Comparison of ENCODE assay signal across 18 cellular contexts in the genomic region with DNA sequence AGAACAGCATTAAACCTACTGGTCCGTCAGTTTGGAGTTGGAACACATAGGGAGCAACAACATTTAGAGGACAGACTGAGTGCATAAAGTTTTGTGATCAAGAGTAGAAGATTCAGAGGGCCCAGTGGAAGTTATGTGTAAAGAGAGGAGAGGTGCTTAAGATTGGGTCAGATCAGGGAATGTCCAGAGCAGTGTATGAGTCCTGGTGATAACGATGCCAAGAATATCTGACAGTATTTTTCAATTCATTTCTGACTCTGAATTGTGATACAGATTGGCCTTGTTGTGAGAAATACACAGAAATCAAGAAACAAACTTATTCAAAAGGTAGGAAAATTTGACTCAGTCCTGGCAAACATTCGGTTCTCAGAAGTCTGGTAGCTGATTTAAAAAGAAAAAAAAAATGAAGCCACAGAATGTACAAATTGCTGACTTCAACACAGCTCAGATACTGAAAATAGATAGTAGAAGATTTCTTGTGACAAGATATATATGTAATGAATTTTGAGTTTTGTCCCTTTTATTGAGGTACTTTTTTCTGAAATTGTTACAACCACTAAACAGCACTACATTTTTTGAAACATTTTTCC.
A peak's percentile ranks its signal among the peaks of the same experiment; 100 is the strongest.
DNase-seq lines count a peak whose midpoint lies in the region; ATAC-seq and TF ChIP-seq lines count a peak whose summit lies in the region.
"Had no signal": no experiment of that assay in that cellular context is flagged by ENCODE, and none has a peak within 500 bp of the region (broad histone marks: within the 10 kb centered on the region; RNA-seq: fewer than 3 reads in every experiment).

No MANE protein-coding gene starts in this region.

- TF ChIP-seq CTCF in IMR-90 (conservative IDR thresholded peaks at IDR 0.05; ENCODE audit: low read depth, low read length) = no peak

- ATAC-seq in IMR-90 (ENCODE audit: low read depth) (no peak), GM18861 (IDR thresholded peaks at IDR 0.05; ENCODE audit: unreplicated experiment) (no peak), HG03460 (IDR thresholded peaks at IDR 0.05; ENCODE audit: unreplicated experiment) (no peak)
- ATAC-seq in stimulated activated naive CD8-positive, alpha-beta T cell treated with anti-CD3 and anti-CD28 coated beads, Interleukin-15, Interleukin-2, amounts not matched to agents 100 U/mL and 50 U/mL, for 24 hours = peak; percentile 61

- H3K23ac ChIP-seq in IMR-90 (ENCODE audit: low read depth, low read length) = 0 out of 2 replicates have a peak overlapping the region, but pooled peaks have one; percentile 7

- no TSS peak for BruUV-seq in IMR-90 (replicated peaks; lab: Mats Ljungman, UMichigan)

- H2BK15ac ChIP-seq in IMR-90 (ENCODE audit: low read depth, low read length) = no peak overlapping the region; the same call in 2 of the 3 replicates

- H3K9ac ChIP-seq in IMR-90 (ENCODE audit: low read depth, low read length) = no peak overlapping the region

- H2BK20ac ChIP-seq in IMR-90 (ENCODE audit: low read depth, low read length) = no peak overlapping the region

- no peak for DNase-seq in activated T-cell treated with anti-CD3 and anti-CD28 coated beads, Interleukin-2, amount 50 U/mL, for 24 hours
- DNase-seq in activated T-cell treated with anti-CD3 and anti-CD28 coated beads for 4 hours (no peak), IMR-90 (no peak), posterior vena cava (ENCODE audit: low spot score) (no peak)
- DNase-seq in activated naive CD8-positive, alpha-beta T cell treated with anti-CD3 and anti-CD28 coated beads for 36 hours = no peak
- no peak for DNase-seq in stimulated activated naive CD8-positive, alpha-beta T cell treated with anti-CD3 and anti-CD28 coated beads, Interleukin-15, Interleukin-2, amounts not matched to agents 100 U/mL and 50 U/mL, for 24 hours
- DNase-seq: ACHN, Calu3, KBM-7, NCI-H1048, NCI-H146, NCI-H2107, NCI-H226, NCI-H526, RPMI8226 had no signal

- H3K9me1 ChIP-seq in IMR-90 (ENCODE audit: insufficient read depth, low read length) = 0 out of 2 replicates have a peak, but pooled peaks cover 2% of the 10 kb centered on the region

- H3K36me3 ChIP-seq in IMR-90 (ENCODE audit: control insufficient read depth, insufficient read depth, low read length) = no peaks in the 10 kb centered on the region

- no peak overlapping the region for H2BK5ac ChIP-seq in IMR-90 (ENCODE audit: low read depth, low read length, poor library complexity, severe bottlenecking)

- H3K18ac ChIP-seq in IMR-90 (ENCODE audit: low read depth, low read length) = no peak overlapping the region

- no peak overlapping the region for H2AK9ac ChIP-seq in IMR-90 (replicated peaks; ENCODE audit: low read depth, low read length, poor library complexity)

- peak overlapping the region; percentile 55 for H3K27ac Mint-ChIP-seq in activated T-cell treated with anti-CD3 and anti-CD28 coated beads, Interleukin-2, amount 50 U/mL, for 24 hours
- peak overlapping the region; percentile 6 for H3K27ac Mint-ChIP-seq in activated naive CD8-positive, alpha-beta T cell treated with anti-CD3 and anti-CD28 coated beads for 36 hours
- H3K27ac Mint-ChIP-seq: CD4-positive, CD25-positive, alpha-beta regulatory T cell had no signal

- in situ Hi-C loops in IMR-90 (cut with MboI; ENCODE audit: low sequenced_read_pairs) = no loop called here

- H3K9me3 ChIP-seq in IMR-90 (ENCODE audit: control insufficient read depth, insufficient read depth, low read length) = no peaks in the 10 kb centered on the region

- H3K14ac ChIP-seq in IMR-90 (replicated peaks; ENCODE audit: low read depth, low read length) = no peak overlapping the region

- POLR2A ChIA-PET in IMR-90 (lab: Charles Lee; ENCODE audit: unreplicated experiment) = interaction anchor here (0.5 to 0.6 kb wide), 2 partner anchors 150 to 219 kb away, joined by 5 to 10 read pairs; no protein-coding TSS in a partner anchor

- no peaks in the 10 kb centered on the region for H3K4me1 ChIP-seq in IMR-90 (ENCODE audit: control insufficient read depth, insufficient read depth, low read length)

- no peaks in the 10 kb centered on the region for H3K27me3 ChIP-seq in IMR-90 (ENCODE audit: control insufficient read depth, insufficient read depth, low read length)

- no peak overlapping the region for H3K56ac ChIP-seq in IMR-90 (ENCODE audit: extremely low read depth, insufficient read depth, low read length)

- CTCF ChIA-PET in IMR-90 (lab: Yijun Ruan, JAX) = no interaction called here

- dilution Hi-C loops in IMR-90 (cut with HindIII; ENCODE audit: low sequenced_read_pairs, unreplicated experiment) = no loop called here

- no peak overlapping the region for H3K4me2 ChIP-seq in IMR-90 (ENCODE audit: low read depth, low read length)

- TF ChIP-seq RAD21 in IMR-90 (IDR thresholded peaks at IDR 0.05; ENCODE audit: low read length) = no peak

- no peaks in the 10 kb centered on the region for H3K27me3 Mint-ChIP-seq in activated T-cell treated with anti-CD3 and anti-CD28 coated beads, Interleukin-2, amount 50 U/mL, for 24 hours
- no peaks in the 10 kb centered on the region for H3K27me3 Mint-ChIP-seq in activated naive CD8-positive, alpha-beta T cell treated with anti-CD3 and anti-CD28 coated beads for 36 hours
- H3K27me3 Mint-ChIP-seq: CD4-positive, CD25-positive, alpha-beta regulatory T cell had no signal

- peak overlapping the region; percentile 53; the same call in 1 of the 2 replicates for H2BK120ac ChIP-seq in IMR-90 (ENCODE audit: low read depth, low read length)

- H3K4me3 Mint-ChIP-seq in activated T-cell treated with anti-CD3 and anti-CD28 coated beads, Interleukin-2, amount 50 U/mL, for 24 hours = no peak overlapping the region
- H3K4me3 Mint-ChIP-seq in activated naive CD8-positive, alpha-beta T cell treated with anti-CD3 and anti-CD28 coated beads for 36 hours = no peak overlapping the region
- H3K4me3 Mint-ChIP-seq: CD4-positive, CD25-positive, alpha-beta regulatory T cell had no signal

- no peak overlapping the region for H2AK5ac ChIP-seq in IMR-90 (ENCODE audit: low read depth, low read length)

- no peak for TF ChIP-seq POLR2A in IMR-90 (IDR thresholded peaks at IDR 0.05; ENCODE audit: low read depth, low read length)

- no peak overlapping the region for H3K27ac ChIP-seq in IMR-90 (ENCODE audit: insufficient read depth, low read length)

- H3K4me1 Mint-ChIP-seq in activated T-cell treated with anti-CD3 and anti-CD28 coated beads, Interleukin-2, amount 50 U/mL, for 24 hours (ENCODE audit: low read depth) = peaks cover 17% of the 10 kb centered on the region
- peaks cover 10% of the 10 kb centered on the region for H3K4me1 Mint-ChIP-seq in activated naive CD8-positive, alpha-beta T cell treated with anti-CD3 and anti-CD28 coated beads for 36 hours

- H3K79me1 ChIP-seq in IMR-90 (ENCODE audit: low read depth in 1 of 2, low read length in 2 of 2) = no peaks in the 10 kb centered on the region

- no peak overlapping the region for H4K91ac ChIP-seq in IMR-90 (ENCODE audit: insufficient read depth, low read depth, low read length)

- no peak overlapping the region; the same call in 1 of the 2 replicates for H4K5ac ChIP-seq in IMR-90 (ENCODE audit: low read depth, low read length)

- H4K20me1 ChIP-seq in IMR-90 (ENCODE audit: insufficient read depth, low read length) = no peaks in the 10 kb centered on the region

- H3K4me3 ChIP-seq in IMR-90 (ENCODE audit: insufficient read depth, low read depth, low read length) = no peak overlapping the region

- intact Hi-C loops in IMR-90 (cut with micrococcal nuclease) = no loop called here
- intact Hi-C loops in posterior vena cava (cut with DNase I) = no loop called here

- no peaks in the 10 kb centered on the region for H3K9me3 Mint-ChIP-seq in activated T-cell treated with anti-CD3 and anti-CD28 coated beads, Interleukin-2, amount 50 U/mL, for 24 hours
- no peaks in the 10 kb centered on the region for H3K9me3 Mint-ChIP-seq in activated naive CD8-positive, alpha-beta T cell treated with anti-CD3 and anti-CD28 coated beads for 36 hours
- H3K9me3 Mint-ChIP-seq: CD4-positive, CD25-positive, alpha-beta regulatory T cell had no signal

- H3K4ac ChIP-seq in IMR-90 (ENCODE audit: low read depth, low read length) = peak overlapping the region; percentile 11; the same call in 1 of the 2 replicates

- H4K8ac ChIP-seq in IMR-90 (ENCODE audit: low read depth in 2 of 2, low read length in 2 of 2) = no peak overlapping the region; a peak in 1 of 4 replicates

- H3K36me3 Mint-ChIP-seq in activated T-cell treated with anti-CD3 and anti-CD28 coated beads, Interleukin-2, amount 50 U/mL, for 24 hours (ENCODE audit: low read depth) = peaks cover 24% of the 10 kb centered on the region
- peaks cover 8% of the 10 kb centered on the region for H3K36me3 Mint-ChIP-seq in activated naive CD8-positive, alpha-beta T cell treated with anti-CD3 and anti-CD28 coated beads for 36 hours

- no peak overlapping the region for H2AFZ ChIP-seq in IMR-90 (replicated peaks; ENCODE audit: low read length, poor library complexity)

- WGBS in IMR-90 (ENCODE audit: extremely low coverage in 2 of 2, insufficient read length in 1 of 2), 2 experiments = 100% methylated on average over 1 of the region's 3 CpGs; no CpG with 5 or more reads in 1 of the 2 experiments

TF ChIP-seq in IMR-90, 13 proteins besides CTCF, POLR2A, EP300 and RAD21 (continues in another document):
- TF ChIP-seq, protein P1, sequence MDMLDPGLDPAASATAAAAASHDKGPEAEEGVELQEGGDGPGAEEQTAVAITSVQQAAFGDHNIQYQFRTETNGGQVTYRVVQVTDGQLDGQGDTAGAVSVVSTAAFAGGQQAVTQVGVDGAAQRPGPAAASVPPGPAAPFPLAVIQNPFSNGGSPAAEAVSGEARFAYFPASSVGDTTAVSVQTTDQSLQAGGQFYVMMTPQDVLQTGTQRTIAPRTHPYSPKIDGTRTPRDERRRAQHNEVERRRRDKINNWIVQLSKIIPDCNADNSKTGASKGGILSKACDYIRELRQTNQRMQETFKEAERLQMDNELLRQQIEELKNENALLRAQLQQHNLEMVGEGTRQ (IDR thresholded peaks at IDR 0.05; ENCODE audit: low read depth, low read length) = no peak
- TF ChIP-seq, protein P2, sequence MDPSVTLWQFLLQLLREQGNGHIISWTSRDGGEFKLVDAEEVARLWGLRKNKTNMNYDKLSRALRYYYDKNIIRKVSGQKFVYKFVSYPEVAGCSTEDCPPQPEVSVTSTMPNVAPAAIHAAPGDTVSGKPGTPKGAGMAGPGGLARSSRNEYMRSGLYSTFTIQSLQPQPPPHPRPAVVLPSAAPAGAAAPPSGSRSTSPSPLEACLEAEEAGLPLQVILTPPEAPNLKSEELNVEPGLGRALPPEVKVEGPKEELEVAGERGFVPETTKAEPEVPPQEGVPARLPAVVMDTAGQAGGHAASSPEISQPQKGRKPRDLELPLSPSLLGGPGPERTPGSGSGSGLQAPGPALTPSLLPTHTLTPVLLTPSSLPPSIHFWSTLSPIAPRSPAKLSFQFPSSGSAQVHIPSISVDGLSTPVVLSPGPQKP (IDR thresholded peaks at IDR 0.05; ENCODE audit: borderline replicate concordance, low read depth, low read length) = no peak
- TF ChIP-seq NFE2L2 (IDR thresholded peaks at IDR 0.05; ENCODE audit: low read depth, low read length) = no peak
- TF ChIP-seq RCOR1 (IDR thresholded peaks at IDR 0.05; ENCODE audit: insufficient replicate concordance, low read length) = no peak
- no peak for TF ChIP-seq MAZ (IDR thresholded peaks at IDR 0.05; ENCODE audit: borderline replicate concordance, low read depth, low read length)
- no peak for TF ChIP-seq CEBPB (IDR thresholded peaks at IDR 0.05; ENCODE audit: low read depth, low read length)
- no peak for TF ChIP-seq MXI1 (IDR thresholded peaks at IDR 0.05; ENCODE audit: borderline replicate concordance, low read depth, low read length)
